9 cellular contexts compared by ENCODE assay signal in the genomic region with DNA sequence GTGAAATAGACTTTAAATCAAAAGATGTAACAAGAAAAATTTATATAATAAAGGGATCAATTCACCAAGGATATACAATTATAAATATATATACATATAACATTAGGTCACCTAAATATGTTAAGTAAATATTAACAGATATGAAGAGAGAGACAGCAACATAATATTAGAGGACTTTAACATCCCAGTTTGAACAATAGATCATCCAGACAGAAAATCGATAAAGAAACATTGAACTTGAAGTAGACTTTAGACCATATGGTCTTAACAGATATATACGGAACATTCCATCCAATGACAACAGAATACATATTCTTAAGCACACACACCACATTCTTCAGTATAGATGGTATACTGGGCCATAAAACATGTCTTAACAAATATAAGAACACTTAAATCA.
"Had no signal": no experiment of that assay in that cellular context is flagged by ENCODE, and none has a peak within 500 bp of the region (broad histone marks: within the 10 kb centered on the region; RNA-seq: fewer than 3 reads in every experiment).

No MANE protein-coding gene starts in this region.

- ATAC-seq: GM23338, K562 had no signal

- FAIRE-seq: H1, H54, K562 had no signal

- H3K4me3 Mint-ChIP-seq: GM23338, H9 had no signal

- DNase-seq: H9, HCEC 1CT, IMR-90, KG1 had no signal

- H3K27ac Mint-ChIP-seq: GM23338, H9 had no signal

- H3K4me3 ChIP-seq: GM23338, K562 had no signal

- H3K27ac ChIP-seq: HL-60 had no signal
